In genomic region chr4:180081072-180081471, GRCh38 we compare ENCODE assay signal across 24 cellular contexts.
"Had no signal": no experiment of that assay in that cellular context is flagged by ENCODE, and none has a peak within 500 bp of the region (broad histone marks: within the 10 kb centered on the region; RNA-seq: fewer than 3 reads in every experiment).

No MANE protein-coding gene starts in this region.

- H3K9me3 Mint-ChIP-seq: activated naive CD8-positive, alpha-beta T cell treated with anti-CD3 and anti-CD28 coated beads, Interleukin-2, amount 10 ng/mL, durations not matched to agents 7 days and 5 days had no signal

- H3K27me3 Mint-ChIP-seq: activated CD4-positive, alpha-beta memory T cell treated with anti-CD3 and anti-CD28 coated beads, Interleukin-2, amount 10 ng/mL, durations not matched to agents 7 days and 5 days; activated CD4-positive, alpha-beta T cell treated with anti-CD3 and anti-CD28 coated beads for 36 hours had no signal

- H3K36me3 Mint-ChIP-seq: activated naive CD8-positive, alpha-beta T cell treated with anti-CD3 and anti-CD28 coated beads, Interleukin-2, amount 10 ng/mL, durations not matched to agents 7 days and 5 days had no signal

- H3K9me3 ChIP-seq: adrenal gland, MG63, Peyer's patch, SJCRH30, SK-N-SH had no signal

- DNase-seq: activated CD4-positive, alpha-beta memory T cell treated with anti-CD3 and anti-CD28 coated beads, Interleukin-2, amount 10 ng/mL, durations not matched to agents 7 days and 5 days; activated CD4-positive, alpha-beta T cell treated with anti-CD3 and anti-CD28 coated beads for 36 hours; activated CD4-positive, alpha-beta T cell treated with anti-CD3 and anti-CD28 coated beads, Interleukin-2, amount 50 U/mL, for 1 hour; activated CD4-positive, CD25-positive, alpha-beta regulatory T cell; activated naive CD4-positive, alpha-beta T cell treated with anti-CD3 and anti-CD28 coated beads, Interleukin-2, amount 50 U/mL, for 16 hours; activated naive CD8-positive, alpha-beta T cell treated with anti-CD3 and anti-CD28 coated beads, Interleukin-2, amount 10 ng/mL, durations not matched to agents 7 days and 5 days; adrenal gland; anterior cingulate cortex; cerebellar nuclear complex; MG63; MV-4-11; NCI-H1092 treated with DMSO at 0.1 percent for 48 hours; NCI-H1417 treated with DMSO at 0.1 percent for 48 hours; NCI-H187; NCI-H2081; NCI-H2171; NCI-H226; NCI-H526 treated with DMSO at 0.1 percent for 48 hours; NK-92 treated with Interleukin-12 subunit alpha and Interleukin-12 subunit beta, amount 100 ng/mL, for 24 hours; Peyer's patch; Right ventricle myocardium superior; SJCRH30; SK-N-SH; T-helper 1 cell had no signal

- H3K4me3 Mint-ChIP-seq: activated CD4-positive, alpha-beta memory T cell treated with anti-CD3 and anti-CD28 coated beads, Interleukin-2, amount 10 ng/mL, durations not matched to agents 7 days and 5 days; activated CD4-positive, alpha-beta T cell treated with anti-CD3 and anti-CD28 coated beads for 36 hours; activated naive CD8-positive, alpha-beta T cell treated with anti-CD3 and anti-CD28 coated beads, Interleukin-2, amount 10 ng/mL, durations not matched to agents 7 days and 5 days had no signal

- H3K4me3 ChIP-seq: adrenal gland, MG63, Peyer's patch, SJCRH30 had no signal

- H3K27ac Mint-ChIP-seq: activated CD4-positive, alpha-beta memory T cell treated with anti-CD3 and anti-CD28 coated beads, Interleukin-2, amount 10 ng/mL, durations not matched to agents 7 days and 5 days; activated CD4-positive, alpha-beta T cell treated with anti-CD3 and anti-CD28 coated beads for 36 hours; activated naive CD8-positive, alpha-beta T cell treated with anti-CD3 and anti-CD28 coated beads, Interleukin-2, amount 10 ng/mL, durations not matched to agents 7 days and 5 days had no signal

- H3K4me1 Mint-ChIP-seq: activated CD4-positive, alpha-beta memory T cell treated with anti-CD3 and anti-CD28 coated beads, Interleukin-2, amount 10 ng/mL, durations not matched to agents 7 days and 5 days; activated CD4-positive, alpha-beta T cell treated with anti-CD3 and anti-CD28 coated beads for 36 hours; activated naive CD8-positive, alpha-beta T cell treated with anti-CD3 and anti-CD28 coated beads, Interleukin-2, amount 10 ng/mL, durations not matched to agents 7 days and 5 days had no signal

- H3K4me1 ChIP-seq: Peyer's patch, SJCRH30 had no signal

- H3K27me3 ChIP-seq: adrenal gland, MG63, Peyer's patch, SJCRH30 had no signal

- H3K36me3 ChIP-seq: adrenal gland, MG63, Peyer's patch, SJCRH30 had no signal
